ENCODE assay signal across 14 cellular contexts in the genomic region with DNA sequence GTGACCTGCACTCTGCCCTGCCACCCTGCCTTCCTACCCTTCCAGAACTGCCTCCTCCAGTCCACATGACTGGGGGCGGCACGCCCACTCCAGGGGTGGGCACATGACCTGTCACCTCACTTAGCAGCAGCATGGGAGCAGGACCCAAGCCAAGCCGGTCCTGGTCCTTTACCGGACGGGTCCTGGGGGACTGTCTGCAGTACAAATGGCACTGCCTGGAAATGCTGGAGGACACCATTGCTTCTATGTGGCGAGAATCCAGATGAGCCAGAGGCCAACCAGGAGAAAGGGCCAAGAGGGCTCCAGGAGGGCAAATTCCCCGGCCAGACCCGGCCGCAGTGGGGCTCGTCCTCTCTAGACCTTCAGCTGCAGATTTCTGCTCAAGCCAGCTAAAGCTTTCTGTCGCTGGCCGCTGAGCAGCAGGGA. TPM values are rescaled to one million over a fixed set of nuclear protein-coding genes. Genes with fewer than 3 reads are reported as not detected.
DNase-seq lines count a peak whose midpoint lies in the region; ATAC-seq and TF ChIP-seq lines count a peak whose summit lies in the region.
"Had no signal": no experiment of that assay in that cellular context is flagged by ENCODE, and none has a peak within 500 bp of the region (broad histone marks: within the 10 kb centered on the region; RNA-seq: fewer than 3 reads in every experiment).

No MANE protein-coding gene starts in this region.

- H3K9me3 Mint-ChIP-seq in natural killer cell treated with Interleukin-12 subunit alpha and Interleukin-12 subunit beta and Interleukin-15 and Interleukin-18, amount 100 ng/mL, for 72 hours = no peaks in the 10 kb centered on the region
- no peaks in the 10 kb centered on the region; the same call in 2 of the 3 replicates for H3K9me3 Mint-ChIP-seq in GM23338

- H3K9ac ChIP-seq in BLaER1 treated with 17β-estradiol and CSF1 and Interleukin-3, amounts not matched to agents 10 nM and 100 nM = peak overlapping the region in 10 of 11 experiments; percentile 36 to 68 (median 58); a peak in 11 of 22 replicates

- peak overlapping the region; percentile 79 to 94 for H3K27ac Mint-ChIP-seq in natural killer cell treated with Interleukin-12 subunit alpha and Interleukin-12 subunit beta and Interleukin-15 and Interleukin-18, amount 100 ng/mL, for 72 hours
- H3K27ac Mint-ChIP-seq in GM23338 = no peak overlapping the region

- no peaks in the 10 kb centered on the region for H3F3A ChIP-seq in GM23338 (replicated peaks; ENCODE audit: low read depth)

- peak overlapping the region; percentile 42 for H3K4me3 Mint-ChIP-seq in natural killer cell treated with Interleukin-12 subunit alpha and Interleukin-12 subunit beta and Interleukin-15 and Interleukin-18, amount 100 ng/mL, for 72 hours
- no peak overlapping the region for H3K4me3 Mint-ChIP-seq in GM23338

- peaks cover 0 to 4% (median 0%) of the 10 kb centered on the region in 11 experiments; a peak in 1 of 22 replicates for H3K9me3 ChIP-seq in BLaER1 treated with 17β-estradiol and CSF1 and Interleukin-3, amounts not matched to agents 10 nM and 100 nM (replicated peaks in 1 of 11)
- no peaks in the 10 kb centered on the region for H3K9me3 ChIP-seq in Peyer's patch
- H3K9me3 ChIP-seq: body of pancreas had no signal

- DNase-seq in Peyer's patch = no peak
- DNase-seq in dorsolateral prefrontal cortex = no peak
- no peak for DNase-seq in natural killer cell treated with Interleukin-12 subunit alpha and Interleukin-12 subunit beta and Interleukin-15 and Interleukin-18, amount 100 ng/mL, for 72 hours (ENCODE audit: low spot score)
- no peak for DNase-seq in lower leg skin (ENCODE audit: low spot score in 2 of 2)
- DNase-seq in GM23338 (ENCODE audit: low spot score) = no peak
- DNase-seq: body of pancreas, IMR-90, left cardiac atrium, NCI-H1092, SHP77 treated with DMSO at 0.1 percent for 48 hours, T-helper 9 cell had no signal

- peak in 1 of 2 donors; percentile 18 for ATAC-seq in natural killer cell treated with Interleukin-12 subunit alpha and Interleukin-12 subunit beta and Interleukin-15 and Interleukin-18, amount 100 ng/mL, for 72 hours
- no peak for ATAC-seq in GM19351 (IDR thresholded peaks at IDR 0.05; ENCODE audit: unreplicated experiment)
- no peak for ATAC-seq in GM23338
- ATAC-seq in HG02588 (IDR thresholded peaks at IDR 0.05; ENCODE audit: unreplicated experiment) = no peak
- ATAC-seq: body of pancreas had no signal

- H2AFZ ChIP-seq in GM23338 = no peak overlapping the region

- no peaks in the 10 kb centered on the region for H3K9me2 ChIP-seq in GM23338 (ENCODE audit: insufficient read depth)

- H3K27ac ChIP-seq in BLaER1 treated with 17β-estradiol and CSF1 and Interleukin-3, amounts not matched to agents 10 nM and 100 nM = peak overlapping the region in 10 of 11 experiments; percentile 27 to 75 (median 66); a peak in 19 of 22 replicates
- H3K27ac ChIP-seq in Peyer's patch (peak overlapping the region in 3 of 4 donors; percentile 23 to 74 (median 52)), dorsolateral prefrontal cortex (peak overlapping the region in 40 of 59 donors; percentile 1 to 70 (median 46)), GM23338 (ENCODE audit: low read depth) (no peak overlapping the region)
- H3K27ac ChIP-seq: body of pancreas had no signal

- no peaks in the 10 kb centered on the region for H3K27me3 Mint-ChIP-seq in natural killer cell treated with Interleukin-12 subunit alpha and Interleukin-12 subunit beta and Interleukin-15 and Interleukin-18, amount 100 ng/mL, for 72 hours
- H3K27me3 Mint-ChIP-seq in GM23338 (ENCODE audit: insufficient read depth, low read depth, poor library complexity) = peaks cover 11% of the 10 kb centered on the region

- no peaks in the 10 kb centered on the region for H3K36me3 Mint-ChIP-seq in natural killer cell treated with Interleukin-12 subunit alpha and Interleukin-12 subunit beta and Interleukin-15 and Interleukin-18, amount 100 ng/mL, for 72 hours
- peaks cover 21% of the 10 kb centered on the region for H3K36me3 Mint-ChIP-seq in GM23338 (ENCODE audit: low read depth)

- peaks cover 0 to 15% (median 4%) of the 10 kb centered on the region in 11 experiments; a peak in 6 of 22 replicates for H3K36me3 ChIP-seq in BLaER1 treated with 17β-estradiol and CSF1 and Interleukin-3, amounts not matched to agents 10 nM and 100 nM
- H3K36me3 ChIP-seq in Peyer's patch = no peaks in the 10 kb centered on the region
- no peaks in the 10 kb centered on the region for H3K36me3 ChIP-seq in GM23338 (ENCODE audit: insufficient read depth)

- no peak for TF ChIP-seq POLR2A in Peyer's patch (IDR thresholded peaks at IDR 0.05)
- TF ChIP-seq POLR2A in lower leg skin (IDR thresholded peaks at IDR 0.05) = no peak

- peaks cover 95% of the 10 kb centered on the region for H3K79me2 ChIP-seq in GM23338 (replicated peaks; ENCODE audit: insufficient read depth)

- intact Hi-C loops in dorsolateral prefrontal cortex (cut with DNase I) = no loop called here
- intact Hi-C loops in lower leg skin (cut with DNase I; ENCODE audit: low total_unique reads) = no loop called here

- TF ChIP-seq CTCF in Peyer's patch (IDR thresholded peaks at IDR 0.05) (no peak), dorsolateral prefrontal cortex (IDR thresholded peaks at IDR 0.05 in 54 of 56, conservative IDR thresholded peaks at IDR 0.05 in 2 of 56; ENCODE audit: low read depth in 1 of 56, partially characterized antibody in 56 of 56) (no peak), lower leg skin (IDR thresholded peaks at IDR 0.05) (no peak), GM23338 (conservative IDR thresholded peaks at IDR 0.05; ENCODE audit: low read depth in 2 of 2) (no peak)

- 0 out of 20 replicates have a peak overlapping the region, but pooled peaks of 1 of the 10 experiments have one; percentile 7 for H3K4me3 ChIP-seq in BLaER1 treated with 17β-estradiol and CSF1 and Interleukin-3, amounts not matched to agents 10 nM and 100 nM
- H3K4me3 ChIP-seq in Peyer's patch (no peak overlapping the region), dorsolateral prefrontal cortex (no peak overlapping the region), lower leg skin (ENCODE audit: low read depth, poor library complexity, severe bottlenecking) (no peak overlapping the region), GM23338 (no peak overlapping the region)
- H3K4me3 ChIP-seq: body of pancreas had no signal

- H4K20me1 ChIP-seq in BLaER1 treated with 17β-estradiol and CSF1 and Interleukin-3, amounts not matched to agents 10 nM and 100 nM = peaks cover 51 to 100% (median 90%) of the 10 kb centered on the region in 11 experiments; a peak in 21 of 22 replicates
- peaks cover 23% of the 10 kb centered on the region for H4K20me1 ChIP-seq in GM23338 (replicated peaks; ENCODE audit: insufficient read depth)

- H3K27me3 ChIP-seq in BLaER1 treated with 17β-estradiol and CSF1 and Interleukin-3, amounts not matched to agents 10 nM and 100 nM = no peaks in the 10 kb centered on the region
- H3K27me3 ChIP-seq in Peyer's patch (no peaks in the 10 kb centered on the region), dorsolateral prefrontal cortex (no peaks in the 10 kb centered on the region), GM23338 (ENCODE audit: insufficient read depth) (no peaks in the 10 kb centered on the region)
- H3K27me3 ChIP-seq: body of pancreas had no signal

- WGBS in lower leg skin, 2 donors = 90 to 92% methylated on average over 9 of the region's 12 CpGs

- peak overlapping the region; percentile 48 to 87 (median 73) for H3K4me2 ChIP-seq in BLaER1 treated with 17β-estradiol and CSF1 and Interleukin-3, amounts not matched to agents 10 nM and 100 nM
- no peak overlapping the region for H3K4me2 ChIP-seq in GM23338

- peaks cover 47 to 57% of the 10 kb centered on the region in 2 donors for H3K4me1 Mint-ChIP-seq in natural killer cell treated with Interleukin-12 subunit alpha and Interleukin-12 subunit beta and Interleukin-15 and Interleukin-18, amount 100 ng/mL, for 72 hours (ENCODE audit: low read depth in 2 of 2)
- H3K4me1 Mint-ChIP-seq in GM23338 = peaks cover 39% of the 10 kb centered on the region

- peaks cover 43 to 97% (median 79%) of the 10 kb centered on the region in 10 experiments for H3K4me1 ChIP-seq in BLaER1 treated with 17β-estradiol and CSF1 and Interleukin-3, amounts not matched to agents 10 nM and 100 nM
- H3K4me1 ChIP-seq in Peyer's patch (peaks cover 0 to 24% (median 20%) of the 10 kb centered on the region in 4 donors), GM23338 (ENCODE audit: insufficient read depth) (peaks cover 15% of the 10 kb centered on the region)

TF ChIP-seq in GM23338, 12 proteins besides CTCF, POLR2A, EP300 and RAD21 (continues in another document):
- TF ChIP-seq, protein P1, sequence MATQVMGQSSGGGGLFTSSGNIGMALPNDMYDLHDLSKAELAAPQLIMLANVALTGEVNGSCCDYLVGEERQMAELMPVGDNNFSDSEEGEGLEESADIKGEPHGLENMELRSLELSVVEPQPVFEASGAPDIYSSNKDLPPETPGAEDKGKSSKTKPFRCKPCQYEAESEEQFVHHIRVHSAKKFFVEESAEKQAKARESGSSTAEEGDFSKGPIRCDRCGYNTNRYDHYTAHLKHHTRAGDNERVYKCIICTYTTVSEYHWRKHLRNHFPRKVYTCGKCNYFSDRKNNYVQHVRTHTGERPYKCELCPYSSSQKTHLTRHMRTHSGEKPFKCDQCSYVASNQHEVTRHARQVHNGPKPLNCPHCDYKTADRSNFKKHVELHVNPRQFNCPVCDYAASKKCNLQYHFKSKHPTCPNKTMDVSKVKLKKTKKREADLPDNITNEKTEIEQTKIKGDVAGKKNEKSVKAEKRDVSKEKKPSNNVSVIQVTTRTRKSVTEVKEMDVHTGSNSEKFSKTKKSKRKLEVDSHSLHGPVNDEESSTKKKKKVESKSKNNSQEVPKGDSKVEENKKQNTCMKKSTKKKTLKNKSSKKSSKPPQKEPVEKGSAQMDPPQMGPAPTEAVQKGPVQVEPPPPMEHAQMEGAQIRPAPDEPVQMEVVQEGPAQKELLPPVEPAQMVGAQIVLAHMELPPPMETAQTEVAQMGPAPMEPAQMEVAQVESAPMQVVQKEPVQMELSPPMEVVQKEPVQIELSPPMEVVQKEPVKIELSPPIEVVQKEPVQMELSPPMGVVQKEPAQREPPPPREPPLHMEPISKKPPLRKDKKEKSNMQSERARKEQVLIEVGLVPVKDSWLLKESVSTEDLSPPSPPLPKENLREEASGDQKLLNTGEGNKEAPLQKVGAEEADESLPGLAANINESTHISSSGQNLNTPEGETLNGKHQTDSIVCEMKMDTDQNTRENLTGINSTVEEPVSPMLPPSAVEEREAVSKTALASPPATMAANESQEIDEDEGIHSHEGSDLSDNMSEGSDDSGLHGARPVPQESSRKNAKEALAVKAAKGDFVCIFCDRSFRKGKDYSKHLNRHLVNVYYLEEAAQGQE (IDR thresholded peaks at IDR 0.05; ENCODE audit: unreplicated experiment) = no peak
- TF ChIP-seq CREB1 (CRISPR knock-in tag; IDR thresholded peaks at IDR 0.05; ENCODE audit: low read depth) = no peak
- TF ChIP-seq JUNB (IDR thresholded peaks at IDR 0.05; ENCODE audit: unreplicated experiment) = no peak

RNA-seq across cellular contexts. Expression of gene ITPK1, which starts 33.1 kb away (rescaled TPM):
- total RNA-seq in Peyer's patch = 100 to 1,000 TPM; 132 to 172 (median 157) TPM
- 100 to 1,000 TPM; 230 to 451 (median 314) TPM for total RNA-seq in dorsolateral prefrontal cortex
- total RNA-seq in natural killer cell treated with Interleukin-12 subunit alpha and Interleukin-12 subunit beta and Interleukin-15 and Interleukin-18, amount 100 ng/mL, for 72 hours = 10 to 100 TPM; 57.9 to 92.1 TPM
- total RNA-seq in lower leg skin = 10 to 100 TPM; 37.5 to 47.5 (median 41.4) TPM
- total RNA-seq in GM23338 (2014; rRNA removed; shearing (Covaris generic)) = 88.1 and 101 TPM in 2 replicates
- 35.9 and 39.9 TPM in 2 replicates for polyA plus RNA-seq in GM23338 (2016; fragmentation: Nextera tagmentation; extraction: Ambion mirVana)
